1 cellular context compared by ENCODE assay signal in genomic region chr2:43880471-43880870, GRCh38.
TF ChIP-seq lines count a peak whose summit lies in the region.

No MANE protein-coding gene starts in this region.

TF ChIP-seq in IMR-90, 13 proteins besides CTCF, POLR2A, EP300 and RAD21 (continued from another document):
- TF ChIP-seq FOS (IDR thresholded peaks at IDR 0.05; ENCODE audit: low read depth, low read length) (no peak), RCOR1 (IDR thresholded peaks at IDR 0.05; ENCODE audit: insufficient replicate concordance, low read length) (no peak), BHLHE40 (IDR thresholded peaks at IDR 0.05; ENCODE audit: low read depth, low read length) (no peak), MXI1 (IDR thresholded peaks at IDR 0.05; ENCODE audit: borderline replicate concordance, low read depth, low read length) (no peak), NFE2L2 (IDR thresholded peaks at IDR 0.05; ENCODE audit: low read depth, low read length) (no peak), SMC3 (IDR thresholded peaks at IDR 0.05; ENCODE audit: low read depth, low read length) (no peak)
